Comparison of ENCODE assay signal across 30 cellular contexts in genomic region chr20:43559588-43559987, GRCh38. TPM values are rescaled to one million over a fixed set of nuclear protein-coding genes. Genes with fewer than 3 reads are reported as not detected.
DNase-seq lines count a peak whose midpoint lies in the region; ATAC-seq, FAIRE-seq and TF ChIP-seq lines count a peak whose summit lies in the region.
"Had no signal": no experiment of that assay in that cellular context is flagged by ENCODE, and none has a peak within 500 bp of the region (broad histone marks: within the 10 kb centered on the region; RNA-seq: fewer than 3 reads in every experiment).

No MANE protein-coding gene starts in this region.

- H3K27ac ChIP-seq in right atrium auricular region (no peak overlapping the region), kidney (ENCODE audit: low read depth in 2 of 2, low read length in 2 of 2) (peak overlapping the region; percentile 81 to 84), neural progenitor cell (no peak overlapping the region), dorsolateral prefrontal cortex (no peak overlapping the region)
- H3K27ac ChIP-seq: SK-N-MC had no signal

- no peaks in the 10 kb centered on the region for H3F3A ChIP-seq in neural progenitor cell (ENCODE audit: low read depth)

- no peaks in the 10 kb centered on the region for H3K79me2 ChIP-seq in neural progenitor cell (ENCODE audit: low read depth)

- no peaks in the 10 kb centered on the region for H3K27me3 ChIP-seq in right atrium auricular region
- no peaks in the 10 kb centered on the region for H3K27me3 ChIP-seq in neural progenitor cell
- H3K27me3 ChIP-seq in dorsolateral prefrontal cortex: no peaks in the 10 kb centered on the region
- H3K27me3 ChIP-seq: cardiac muscle cell had no signal

- H3K9ac ChIP-seq in kidney (ENCODE audit: low read length in 2 of 2) (peak overlapping the region; percentile 56 to 83), neural progenitor cell (no peak overlapping the region)

- intact Hi-C loops in cardiac septum (cut with DNase I) (no loop called here), kidney (cut with DNase I) (no loop called here), dorsolateral prefrontal cortex (cut with DNase I) (no loop called here)

- ATAC-seq in GM21526 (IDR thresholded peaks at IDR 0.05; ENCODE audit: low FRiP score, unreplicated experiment): no peak
- ATAC-seq in effector memory CD8-positive, alpha-beta T cell (replicated peaks): no peak
- ATAC-seq: activated CD8-positive, alpha-beta memory T cell treated with anti-CD3 and anti-CD28 coated beads, Interleukin-2, amount 10 ng/mL, durations not matched to agents 7 days and 5 days; naive thymus-derived CD8-positive, alpha-beta T cell; sciatic nerve had no signal

- peak; percentile 10 for DNase-seq in cardiac septum (ENCODE audit: low spot score)
- DNase-seq in right atrium auricular region (ENCODE audit: low spot score): no peak
- peak; percentile 41 for DNase-seq in kidney
- no peak for DNase-seq in neural progenitor cell (ENCODE audit: low spot score)
- no peak for DNase-seq in amygdala (lab: John Stamatoyannopoulos, UW)
- DNase-seq in effector memory CD8-positive, alpha-beta T cell: no peak
- no peak for DNase-seq in dorsolateral prefrontal cortex
- DNase-seq: activated CD4-positive, alpha-beta T cell treated with anti-CD3 and anti-CD28 coated beads for 48 hours; activated CD8-positive, alpha-beta memory T cell treated with anti-CD3 and anti-CD28 coated beads, Interleukin-2, amount 10 ng/mL, durations not matched to agents 7 days and 5 days; activated naive CD4-positive, alpha-beta T cell treated with anti-CD3 and anti-CD28 coated beads, Interleukin-2, amount 10 ng/mL, durations not matched to agents 7 days and 5 days; CD8-positive, alpha-beta memory T cell; dermis blood vessel endothelial cell; GOT3; head of caudate nucleus; Karpas-422; left cardiac atrium; mesendoderm; MV-4-11; naive thymus-derived CD8-positive, alpha-beta T cell; NCI-H1694; NCI-H2171 treated with DMSO at 0.1 percent for 48 hours; RPMI8226 had no signal

- FAIRE-seq in kidney (lab: Jason Lieb, UNC): no peak
- FAIRE-seq: G401.6 had no signal

- no peaks in the 10 kb centered on the region for H3K4me1 ChIP-seq in right atrium auricular region
- H3K4me1 ChIP-seq in kidney (ENCODE audit: control insufficient read depth in 1 of 2, insufficient read depth in 1 of 2, low read depth in 1 of 2, low read length in 2 of 2): peaks cover 12 to 18% of the 10 kb centered on the region in 2 donors
- H3K4me1 ChIP-seq in neural progenitor cell: no peaks in the 10 kb centered on the region

- H3K27me3 Mint-ChIP-seq in neural progenitor cell (ENCODE audit: insufficient read depth, low read depth): peaks cover 4% of the 10 kb centered on the region
- peaks cover 0 to 6% of the 10 kb centered on the region in 2 donors for H3K27me3 Mint-ChIP-seq in effector memory CD8-positive, alpha-beta T cell
- H3K27me3 Mint-ChIP-seq: activated CD8-positive, alpha-beta memory T cell treated with anti-CD3 and anti-CD28 coated beads, Interleukin-2, amount 10 ng/mL, durations not matched to agents 7 days and 5 days; stimulated activated naive CD8-positive, alpha-beta T cell treated with anti-CD3 and anti-CD28 coated beads, Interleukin-15, Interleukin-2, amounts not matched to agents 100 ng/mL and 50 ng/mL, for 24 hours had no signal

- no peaks in the 10 kb centered on the region for H3K9me3 ChIP-seq in right atrium auricular region
- H3K9me3 ChIP-seq in kidney (ENCODE audit: control insufficient read depth in 1 of 2, low read length in 2 of 2): no peaks in the 10 kb centered on the region
- H3K9me3 ChIP-seq in neural progenitor cell (ENCODE audit: low read depth): no peaks in the 10 kb centered on the region

- H3K4me3 ChIP-seq in right atrium auricular region (no peak overlapping the region), kidney (ENCODE audit: low read length in 2 of 2) (peak overlapping the region; percentile 69 to 75), neural progenitor cell (no peak overlapping the region), dorsolateral prefrontal cortex (no peak overlapping the region)
- H3K4me3 ChIP-seq: cardiac muscle cell, SK-N-MC had no signal

- TF ChIP-seq CTCF in right atrium auricular region (IDR thresholded peaks at IDR 0.05): no peak
- TF ChIP-seq CTCF in kidney (IDR thresholded peaks at IDR 0.05; ENCODE audit: borderline replicate concordance, extremely low read depth, insufficient read depth): no peak
- no peak for TF ChIP-seq CTCF in neural progenitor cell (IDR thresholded peaks at IDR 0.05)
- no peak for TF ChIP-seq CTCF in dorsolateral prefrontal cortex (IDR thresholded peaks at IDR 0.05 in 54 of 56, conservative IDR thresholded peaks at IDR 0.05 in 2 of 56; ENCODE audit: low read depth in 1 of 56, partially characterized antibody in 56 of 56)

- H2AFZ ChIP-seq in neural progenitor cell (replicated peaks): no peak overlapping the region

- H3K4me2 ChIP-seq in neural progenitor cell: no peak overlapping the region

- peak overlapping the region; percentile 10 for H3K27ac Mint-ChIP-seq in neural progenitor cell
- H3K27ac Mint-ChIP-seq in effector memory CD8-positive, alpha-beta T cell: no peak overlapping the region
- H3K27ac Mint-ChIP-seq: activated CD8-positive, alpha-beta memory T cell treated with anti-CD3 and anti-CD28 coated beads, Interleukin-2, amount 10 ng/mL, durations not matched to agents 7 days and 5 days; activated naive CD4-positive, alpha-beta T cell treated with anti-CD3 and anti-CD28 coated beads, Interleukin-2, amount 10 ng/mL, durations not matched to agents 7 days and 5 days; CD8-positive, alpha-beta memory T cell; stimulated activated naive CD8-positive, alpha-beta T cell treated with anti-CD3 and anti-CD28 coated beads, Interleukin-15, Interleukin-2, amounts not matched to agents 100 ng/mL and 50 ng/mL, for 24 hours; T-helper 1 cell treated with Interleukin-12 subunit alpha and Interleukin-12 subunit beta and Interleukin-4 antibody, amounts not matched to agents 30 μg/mL and 1 μg/mL, for 36 hours had no signal

- peaks cover 13% of the 10 kb centered on the region for H3K4me1 Mint-ChIP-seq in neural progenitor cell
- no peaks in the 10 kb centered on the region for H3K4me1 Mint-ChIP-seq in effector memory CD8-positive, alpha-beta T cell (ENCODE audit: low read depth in 2 of 2)
- H3K4me1 Mint-ChIP-seq: activated CD8-positive, alpha-beta memory T cell treated with anti-CD3 and anti-CD28 coated beads, Interleukin-2, amount 10 ng/mL, durations not matched to agents 7 days and 5 days; activated naive CD4-positive, alpha-beta T cell treated with anti-CD3 and anti-CD28 coated beads, Interleukin-2, amount 10 ng/mL, durations not matched to agents 7 days and 5 days; CD8-positive, alpha-beta memory T cell had no signal

- no peaks in the 10 kb centered on the region for H3K36me3 Mint-ChIP-seq in neural progenitor cell
- H3K36me3 Mint-ChIP-seq in effector memory CD8-positive, alpha-beta T cell (ENCODE audit: insufficient read depth): no peaks in the 10 kb centered on the region
- H3K36me3 Mint-ChIP-seq: activated CD8-positive, alpha-beta memory T cell treated with anti-CD3 and anti-CD28 coated beads, Interleukin-2, amount 10 ng/mL, durations not matched to agents 7 days and 5 days; activated naive CD4-positive, alpha-beta T cell treated with anti-CD3 and anti-CD28 coated beads, Interleukin-2, amount 10 ng/mL, durations not matched to agents 7 days and 5 days; CD8-positive, alpha-beta memory T cell; naive thymus-derived CD8-positive, alpha-beta T cell had no signal

- no peaks in the 10 kb centered on the region for H3K9me3 Mint-ChIP-seq in neural progenitor cell
- no peaks in the 10 kb centered on the region for H3K9me3 Mint-ChIP-seq in effector memory CD8-positive, alpha-beta T cell
- H3K9me3 Mint-ChIP-seq: activated naive CD4-positive, alpha-beta T cell treated with anti-CD3 and anti-CD28 coated beads, Interleukin-2, amount 10 ng/mL, durations not matched to agents 7 days and 5 days; CD8-positive, alpha-beta memory T cell; naive thymus-derived CD8-positive, alpha-beta T cell; stimulated activated naive CD8-positive, alpha-beta T cell treated with anti-CD3 and anti-CD28 coated beads, Interleukin-15, Interleukin-2, amounts not matched to agents 100 ng/mL and 50 ng/mL, for 24 hours; T-helper 1 cell treated with Interleukin-12 subunit alpha and Interleukin-12 subunit beta and Interleukin-4 antibody, amounts not matched to agents 30 μg/mL and 1 μg/mL, for 36 hours had no signal

- no peak overlapping the region for H3K4me3 Mint-ChIP-seq in neural progenitor cell
- H3K4me3 Mint-ChIP-seq in effector memory CD8-positive, alpha-beta T cell: no peak overlapping the region
- H3K4me3 Mint-ChIP-seq: activated CD8-positive, alpha-beta memory T cell treated with anti-CD3 and anti-CD28 coated beads, Interleukin-2, amount 10 ng/mL, durations not matched to agents 7 days and 5 days; activated naive CD4-positive, alpha-beta T cell treated with anti-CD3 and anti-CD28 coated beads, Interleukin-2, amount 10 ng/mL, durations not matched to agents 7 days and 5 days; CD8-positive, alpha-beta memory T cell; naive thymus-derived CD8-positive, alpha-beta T cell; stimulated activated naive CD8-positive, alpha-beta T cell treated with anti-CD3 and anti-CD28 coated beads, Interleukin-15, Interleukin-2, amounts not matched to agents 100 ng/mL and 50 ng/mL, for 24 hours; T-helper 1 cell treated with Interleukin-12 subunit alpha and Interleukin-12 subunit beta and Interleukin-4 antibody, amounts not matched to agents 30 μg/mL and 1 μg/mL, for 36 hours had no signal

- H3K36me3 ChIP-seq in right atrium auricular region (no peaks in the 10 kb centered on the region), kidney (ENCODE audit: control insufficient read depth in 1 of 2, insufficient read depth in 2 of 2, low read length in 2 of 2) (peaks cover 0 to 4% of the 10 kb centered on the region in 2 donors), neural progenitor cell (no peaks in the 10 kb centered on the region)
- H3K36me3 ChIP-seq: cardiac muscle cell had no signal

- H4K20me1 ChIP-seq in neural progenitor cell (ENCODE audit: low read depth): no peaks in the 10 kb centered on the region

RNA-seq across cellular contexts. Expression of gene SGK2, which starts 0.8 kb away (rescaled TPM):
- total RNA-seq in cardiac septum (0.70 TPM), right atrium auricular region (under 1 TPM in 1 of 2 donors, not detected in 1; 0.90 TPM), kidney (42.9 TPM), neural progenitor cell (ENCODE audit: low replicate concordance) (2.8 and 4.2 TPM in 2 replicates), dorsolateral prefrontal cortex (10 to 100 TPM in 89 of 120 experiments, 1 to 10 TPM in 31; 1.9 to 69.2 (median 14.7) TPM)
- 95.1 TPM for polyA plus RNA-seq in kidney (ENCODE audit: insufficient read depth, low read depth, low replicate concordance)
- total RNA-seq: A172 had no signal
- polyA plus RNA-seq: cardiac muscle cell; CD8-positive, alpha-beta memory T cell; naive thymus-derived CD8-positive, alpha-beta T cell had no signal

RNA-seq across cellular contexts. Expression of gene IFT52, which starts 31.1 kb away (rescaled TPM):
- 10.2 TPM for total RNA-seq in cardiac septum
- total RNA-seq in right atrium auricular region: 1 to 10 TPM; 5.7 to 8.1 TPM
- total RNA-seq in kidney: 35.2 TPM
- 27.0 TPM for polyA plus RNA-seq in kidney (ENCODE audit: insufficient read depth, low read depth, low replicate concordance)
- 69.8 and 87.9 TPM in 2 replicates for total RNA-seq in neural progenitor cell (ENCODE audit: low replicate concordance)
- total RNA-seq in dorsolateral prefrontal cortex: 10 to 100 TPM; 16.3 to 36.7 (median 24.2) TPM

RNA-seq across cellular contexts. Expression of gene L3MBTL1, which starts 52.1 kb away (rescaled TPM):
- total RNA-seq in cardiac septum (7.9 TPM), right atrium auricular region (10 to 100 TPM in 1 of 2 donors, 1 to 10 TPM in 1; 4.1 to 28.2 TPM), kidney (16.2 TPM), neural progenitor cell (ENCODE audit: low replicate concordance) (27.6 and 51.4 TPM in 2 replicates), dorsolateral prefrontal cortex (10 to 100 TPM; 15.5 to 63.9 (median 41.9) TPM)
- polyA plus RNA-seq in kidney (ENCODE audit: insufficient read depth, low read depth, low replicate concordance): 4.8 TPM

Comparison
In these comparisons a context has a peak if more than half of its experiments do, and no peak if none do; other contexts are left out.
1. DNase-seq: peak in cardiac septum (single experiment) and kidney (single experiment); none in right atrium auricular region (single experiment), neural progenitor cell (single experiment), amygdala (0 of 56), effector memory CD8-positive, alpha-beta T cell (0 of 3) and dorsolateral prefrontal cortex (0 of 10).
2. H3K27ac ChIP-seq: peak in kidney (2 of 2); none in right atrium auricular region (0 of 2), neural progenitor cell (single experiment) and dorsolateral prefrontal cortex (0 of 59).
3. H3K4me3 ChIP-seq: peak in kidney (2 of 2); none in right atrium auricular region (0 of 2), neural progenitor cell (single experiment) and dorsolateral prefrontal cortex (0 of 59).